In genomic region chr12:123761841-123762714, GRCh38 we compare ENCODE assay signal across 8 cellular contexts. TPM values are rescaled to one million over a fixed set of nuclear protein-coding genes. Genes with fewer than 3 reads are reported as not detected.
A peak's percentile ranks its signal among the peaks of the same experiment; 100 is the strongest.
DNase-seq lines count a peak whose midpoint lies in the region; ATAC-seq and TF ChIP-seq lines count a peak whose summit lies in the region.

TSS of gene DNAH10 (plus strand) at chr12:123762301. CDS start at chr12:123762337, 36 bp downstream.

- H3K79me2 ChIP-seq in ACC112 (ENCODE audit: control insufficient read depth, insufficient read depth, low read length, unreplicated experiment) (no peaks in the 10 kb centered on the region), mesendoderm (ENCODE audit: control insufficient read depth, insufficient read depth, low read length) (no peaks in the 10 kb centered on the region)

- no peak within 1 kb of the TSS for H4K5ac ChIP-seq in mesendoderm (ENCODE audit: low read length)

- peak within 1 kb of the TSS; percentile 70 for H3K9ac ChIP-seq in mesendoderm (ENCODE audit: low read length)

- peak within 1 kb of the TSS; percentile 77 for H3K4me3 Mint-ChIP-seq in dendritic cell treated with granulocyte-macrophage colony-stimulating factor and Interleukin-4, amounts not matched to agents 40 ng/mL and 50 ng/mL, for 4 days
- peak within 1 kb of the TSS; percentile 78 to 79 for H3K4me3 Mint-ChIP-seq in stimulated activated naive CD8-positive, alpha-beta T cell treated with anti-CD3 and anti-CD28 coated beads, Interleukin-15, amount 100 ng/mL, for 72 hours

- H3K18ac ChIP-seq in mesendoderm (ENCODE audit: low read length) = no peak within 1 kb of the TSS

- H3K56ac ChIP-seq in mesendoderm (ENCODE audit: low read length) = peak within 1 kb of the TSS; percentile 87

- no peak within 1 kb of the TSS for H2BK15ac ChIP-seq in mesendoderm (replicated peaks; ENCODE audit: low read depth)

- peaks cover 11% of the 10 kb centered on the region for H3K27me3 ChIP-seq in ACC112 (ENCODE audit: insufficient read depth, low read length)
- no peaks in the 10 kb centered on the region for H3K27me3 ChIP-seq in mesendoderm (ENCODE audit: insufficient read depth, low read length, poor library complexity)

- H2BK120ac ChIP-seq in mesendoderm (ENCODE audit: low read depth, low read length) = no peak within 1 kb of the TSS

- no peak within 1 kb of the TSS for H3K4ac ChIP-seq in mesendoderm (ENCODE audit: low read depth, low read length)

- intact Hi-C loops in dendritic cell treated with granulocyte-macrophage colony-stimulating factor and Interleukin-4, amounts not matched to agents 40 ng/mL and 50 ng/mL, for 4 days (cut with micrococcal nuclease) = no loop called here

- no CpG with 5 or more reads among the region's 105 CpGs for WGBS in mesendoderm (ENCODE audit: extremely low coverage, insufficient coverage, low lambda C conversion rate)

- no peak within 1 kb of the TSS for H3K23ac ChIP-seq in mesendoderm (ENCODE audit: low read length)

- H3K36me3 Mint-ChIP-seq in dendritic cell treated with granulocyte-macrophage colony-stimulating factor and Interleukin-4, amounts not matched to agents 40 ng/mL and 50 ng/mL, for 4 days (ENCODE audit: low read depth) = peaks cover 25% of the 10 kb centered on the region

- no peak within 1 kb of the TSS for H3K27ac ChIP-seq in ACC112 (ENCODE audit: low read depth, low read length)
- H3K27ac ChIP-seq in VCaP = peak within 1 kb of the TSS; percentile 46
- H3K27ac ChIP-seq in mesendoderm (ENCODE audit: low read depth, low read length) = no peak within 1 kb of the TSS

- H3K27me3 Mint-ChIP-seq in dendritic cell treated with granulocyte-macrophage colony-stimulating factor and Interleukin-4, amounts not matched to agents 40 ng/mL and 50 ng/mL, for 4 days = peaks cover 26% of the 10 kb centered on the region
- H3K27me3 Mint-ChIP-seq in stimulated activated naive CD8-positive, alpha-beta T cell treated with anti-CD3 and anti-CD28 coated beads, Interleukin-15, amount 100 ng/mL, for 72 hours = no peaks in the 10 kb centered on the region

- peak within 1 kb of the TSS; percentile 22 for H2AFZ ChIP-seq in ACC112 (ENCODE audit: low read length, unreplicated experiment)

- H3K4me1 ChIP-seq in ACC112 (ENCODE audit: control insufficient read depth, insufficient read depth, low read length, unreplicated experiment) = peaks cover 9% of the 10 kb centered on the region
- H3K4me1 ChIP-seq in mesendoderm (ENCODE audit: control insufficient read depth, low read depth, low read length) = peaks cover 3% of the 10 kb centered on the region

- peaks cover 7% of the 10 kb centered on the region for H3K4me1 Mint-ChIP-seq in dendritic cell treated with granulocyte-macrophage colony-stimulating factor and Interleukin-4, amounts not matched to agents 40 ng/mL and 50 ng/mL, for 4 days (ENCODE audit: low read depth)
- H3K4me1 Mint-ChIP-seq in stimulated activated naive CD8-positive, alpha-beta T cell treated with anti-CD3 and anti-CD28 coated beads, Interleukin-15, amount 100 ng/mL, for 72 hours = peaks cover 8% of the 10 kb centered on the region

- H3K4me3 ChIP-seq in ACC112 (ENCODE audit: low read depth, low read length) (peak within 1 kb of the TSS; percentile 74), mesendoderm (ENCODE audit: low read length) (peak within 1 kb of the TSS; percentile 54)

- no peaks in the 10 kb centered on the region for H3K79me1 ChIP-seq in mesendoderm (ENCODE audit: low read length)

- TF ChIP-seq CTCF in VCaP (conservative IDR thresholded peaks at IDR 0.05) = peak; percentile 81

- no peak within 1 kb of the TSS for H2BK5ac ChIP-seq in mesendoderm (ENCODE audit: low read length)

- no peak within 1 kb of the TSS for H3K27ac Mint-ChIP-seq in dendritic cell treated with granulocyte-macrophage colony-stimulating factor and Interleukin-4, amounts not matched to agents 40 ng/mL and 50 ng/mL, for 4 days
- H3K27ac Mint-ChIP-seq in stimulated activated naive CD8-positive, alpha-beta T cell treated with anti-CD3 and anti-CD28 coated beads, Interleukin-15, amount 100 ng/mL, for 72 hours = peak within 1 kb of the TSS in 1 of 2 donors; percentile 10

- H2AK5ac ChIP-seq in mesendoderm (ENCODE audit: low read length) = no peak within 1 kb of the TSS

- H4K8ac ChIP-seq in mesendoderm (ENCODE audit: low read depth, low read length) = no peak within 1 kb of the TSS

- ATAC-seq in GM18511 (IDR thresholded peaks at IDR 0.05; ENCODE audit: unreplicated experiment) (peak; percentile 80), HG03342 (IDR thresholded peaks at IDR 0.05; ENCODE audit: unreplicated experiment) (peak; percentile 64)
- ATAC-seq in stimulated activated naive CD8-positive, alpha-beta T cell treated with anti-CD3 and anti-CD28 coated beads, Interleukin-15, amount 100 ng/mL, for 72 hours = peak; percentile 90

- H3K4me2 ChIP-seq in mesendoderm (ENCODE audit: low read length) = peak within 1 kb of the TSS; percentile 95

- H3K9me3 Mint-ChIP-seq in dendritic cell treated with granulocyte-macrophage colony-stimulating factor and Interleukin-4, amounts not matched to agents 40 ng/mL and 50 ng/mL, for 4 days = no peaks in the 10 kb centered on the region
- H3K9me3 Mint-ChIP-seq in stimulated activated naive CD8-positive, alpha-beta T cell treated with anti-CD3 and anti-CD28 coated beads, Interleukin-15, amount 100 ng/mL, for 72 hours = no peaks in the 10 kb centered on the region

- peak; percentile 91 for DNase-seq in mesendoderm
- peak; percentile 53 to 59 for DNase-seq in stimulated activated naive CD8-positive, alpha-beta T cell treated with anti-CD3 and anti-CD28 coated beads, Interleukin-15, amount 100 ng/mL, for 72 hours
- no peak for DNase-seq in SK-N-DZ (ENCODE audit: low spot score)

- H3K36me3 ChIP-seq in ACC112 (ENCODE audit: insufficient read depth, low read length) (no peaks in the 10 kb centered on the region), mesendoderm (ENCODE audit: control insufficient read depth, insufficient read depth, low read length) (peaks cover 3% of the 10 kb centered on the region)

RNA-seq across cellular contexts. Expression of gene DNAH10, which starts in this region (rescaled TPM):
- 0.25 TPM for polyA plus RNA-seq in mesendoderm (2013, experiment 1 of 2)
- polyA plus RNA-seq in mesendoderm (2013, experiment 2 of 2) = 0.21 TPM
- polyA plus RNA-seq in SK-N-DZ (2014; cell fraction: cytosol; rRNA removed) = 9.0 and 15.6 TPM in 2 replicates
- 25.7 and 47.4 TPM in 2 replicates for polyA plus RNA-seq in SK-N-DZ (2014; cell fraction: nucleus; rRNA removed)
